In the genomic region with DNA sequence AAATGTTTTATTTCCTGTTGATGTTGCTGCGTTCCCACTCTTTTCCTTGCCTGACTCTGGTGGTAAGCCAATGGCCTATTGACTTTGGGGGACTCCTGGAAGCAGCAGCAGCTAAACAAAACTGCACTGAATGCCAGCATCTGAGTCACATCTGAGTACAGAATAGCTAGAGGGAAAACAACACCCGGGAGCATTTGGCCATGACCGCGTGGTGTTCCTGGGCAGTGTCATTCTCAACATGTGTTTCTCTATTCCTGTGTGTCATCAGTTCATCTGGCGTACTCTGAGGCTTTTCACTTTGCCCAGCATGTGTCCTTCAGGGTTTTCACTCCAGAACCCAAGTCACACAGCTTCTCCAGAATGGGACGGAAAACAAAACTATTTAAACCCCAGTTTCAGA, we compare ENCODE assay signal across 9 cellular contexts.
DNase-seq lines count a peak whose midpoint lies in the region; ATAC-seq and TF ChIP-seq lines count a peak whose summit lies in the region.
"Had no signal": no experiment of that assay in that cellular context is flagged by ENCODE, and none has a peak within 500 bp of the region (broad histone marks: within the 10 kb centered on the region; RNA-seq: fewer than 3 reads in every experiment).

No MANE protein-coding gene starts in this region.

- TF ChIP-seq CTCF in chondrocyte (IDR thresholded peaks at IDR 0.05): no peak
- TF ChIP-seq CTCF in left lung (IDR thresholded peaks at IDR 0.05): no peak
- TF ChIP-seq CTCF in tibial artery (IDR thresholded peaks at IDR 0.05): no peak

- no peaks in the 10 kb centered on the region for H3K27me3 Mint-ChIP-seq in chondrocyte (ENCODE audit: low read depth)
- no peaks in the 10 kb centered on the region for H3K27me3 Mint-ChIP-seq in activated T-helper 2 cell treated with anti-CD3 and anti-CD28 coated beads, Interferon-gamma antibody, Interleukin-2, Interleukin-4, amounts not matched to agents 10 μg/mL and 5 μg/mL and 100 μg/mL, durations not matched to agents 14 hours and 24 hours and 36 hours (ENCODE audit: low read depth)

- peak overlapping the region; percentile 45 for H3K4me3 Mint-ChIP-seq in chondrocyte (ENCODE audit: unreplicated experiment)
- no peak overlapping the region for H3K4me3 Mint-ChIP-seq in activated T-helper 2 cell treated with anti-CD3 and anti-CD28 coated beads, Interferon-gamma antibody, Interleukin-2, Interleukin-4, amounts not matched to agents 10 μg/mL and 5 μg/mL and 100 μg/mL, durations not matched to agents 14 hours and 24 hours and 36 hours (ENCODE audit: low read depth)

- H3K36me3 ChIP-seq in left lung: no peaks in the 10 kb centered on the region
- no peaks in the 10 kb centered on the region for H3K36me3 ChIP-seq in tibial artery

- peak; percentile 60 for ATAC-seq in left lung

- peaks cover 40% of the 10 kb centered on the region for H3K4me1 Mint-ChIP-seq in chondrocyte (ENCODE audit: low read depth)
- H3K4me1 Mint-ChIP-seq in activated T-helper 2 cell treated with anti-CD3 and anti-CD28 coated beads, Interferon-gamma antibody, Interleukin-2, Interleukin-4, amounts not matched to agents 10 μg/mL and 5 μg/mL and 100 μg/mL, durations not matched to agents 14 hours and 24 hours and 36 hours (ENCODE audit: low read depth): no peaks in the 10 kb centered on the region

- no peaks in the 10 kb centered on the region for H3K36me3 Mint-ChIP-seq in chondrocyte (ENCODE audit: low read depth)
- no peaks in the 10 kb centered on the region for H3K36me3 Mint-ChIP-seq in activated T-helper 2 cell treated with anti-CD3 and anti-CD28 coated beads, Interferon-gamma antibody, Interleukin-2, Interleukin-4, amounts not matched to agents 10 μg/mL and 5 μg/mL and 100 μg/mL, durations not matched to agents 14 hours and 24 hours and 36 hours (ENCODE audit: low read depth)

- DNase-seq in M059J (ENCODE audit: low read depth): peak; percentile 96
- DNase-seq in chondrocyte (ENCODE audit: low spot score): no peak
- peak; percentile 20 to 41 for DNase-seq in left lung
- peak; percentile 82 to 86 for DNase-seq in tibial artery
- no peak for DNase-seq in NCI-H2196 treated with DMSO at 0.1 percent for 48 hours (lab: John Stamatoyannopoulos, UW; ENCODE audit: unreplicated experiment)
- no peak for DNase-seq in NCI-H82 (lab: John Stamatoyannopoulos, UW)
- no peak for DNase-seq in activated T-helper 2 cell treated with anti-CD3 and anti-CD28 coated beads, Interferon-gamma antibody, Interleukin-2, Interleukin-4, amounts not matched to agents 10 μg/mL and 5 μg/mL and 100 μg/mL, durations not matched to agents 14 hours and 24 hours and 36 hours (ENCODE audit: low spot score)
- DNase-seq in SKM-1 treated with dmso at 0.1 percent for 144 hours (lab: John Stamatoyannopoulos, UW; ENCODE audit: unreplicated experiment): no peak
- DNase-seq: KBM-7 had no signal

- H3K9me3 ChIP-seq in left lung (no peaks in the 10 kb centered on the region), tibial artery (no peaks in the 10 kb centered on the region)

- intact Hi-C loops in left lung (cut with DNase I): no loop called here
- intact Hi-C loops in tibial artery (cut with DNase I; ENCODE audit: low total_unique reads): no loop called here
- intact Hi-C loops in activated T-helper 2 cell treated with anti-CD3 and anti-CD28 coated beads, Interferon-gamma antibody, Interleukin-2, Interleukin-4, amounts not matched to agents 10 μg/mL and 5 μg/mL and 100 μg/mL, durations not matched to agents 14 hours and 24 hours and 36 hours (cut with micrococcal nuclease): no loop called here

- H3K27ac ChIP-seq in left lung (no peak overlapping the region), tibial artery (peak overlapping the region; percentile 46 to 52)

- H3K27me3 ChIP-seq in left lung: no peaks in the 10 kb centered on the region
- H3K27me3 ChIP-seq in tibial artery: no peaks in the 10 kb centered on the region

- H3K9me3 Mint-ChIP-seq in chondrocyte (ENCODE audit: low read depth): no peaks in the 10 kb centered on the region
- no peaks in the 10 kb centered on the region for H3K9me3 Mint-ChIP-seq in activated T-helper 2 cell treated with anti-CD3 and anti-CD28 coated beads, Interferon-gamma antibody, Interleukin-2, Interleukin-4, amounts not matched to agents 10 μg/mL and 5 μg/mL and 100 μg/mL, durations not matched to agents 14 hours and 24 hours and 36 hours

- peak overlapping the region; percentile 95 for H3K27ac Mint-ChIP-seq in chondrocyte (ENCODE audit: unreplicated experiment)
- no peak overlapping the region for H3K27ac Mint-ChIP-seq in activated T-helper 2 cell treated with anti-CD3 and anti-CD28 coated beads, Interferon-gamma antibody, Interleukin-2, Interleukin-4, amounts not matched to agents 10 μg/mL and 5 μg/mL and 100 μg/mL, durations not matched to agents 14 hours and 24 hours and 36 hours

- H3K4me3 ChIP-seq in left lung (no peak overlapping the region), tibial artery (peak overlapping the region; percentile 12 to 24)

- H3K4me1 ChIP-seq in left lung: no peaks in the 10 kb centered on the region
- peaks cover 0 to 46% (median 10%) of the 10 kb centered on the region in 4 donors for H3K4me1 ChIP-seq in tibial artery

Comparison
In these comparisons a context has a peak if more than half of its experiments do, and no peak if none do; other contexts are left out.
1. DNase-seq: peak in M059J (single experiment), left lung (2 of 2) and tibial artery (2 of 2); none in chondrocyte (single experiment), NCI-H2196 treated with DMSO at 0.1 percent for 48 hours (single experiment), NCI-H82 (single experiment), activated T-helper 2 cell treated with anti-CD3 and anti-CD28 coated beads, Interferon-gamma antibody, Interleukin-2, Interleukin-4, amounts not matched to agents 10 μg/mL and 5 μg/mL and 100 μg/mL, durations not matched to agents 14 hours and 24 hours and 36 hours (single experiment) and SKM-1 treated with dmso at 0.1 percent for 144 hours (single experiment).
2. H3K27ac ChIP-seq: peak in tibial artery (2 of 2); none in left lung (0 of 2).
3. H3K4me3 ChIP-seq: peak in tibial artery (2 of 2); none in left lung (0 of 2).